29 cellular contexts compared by ENCODE assay signal in the genomic region with DNA sequence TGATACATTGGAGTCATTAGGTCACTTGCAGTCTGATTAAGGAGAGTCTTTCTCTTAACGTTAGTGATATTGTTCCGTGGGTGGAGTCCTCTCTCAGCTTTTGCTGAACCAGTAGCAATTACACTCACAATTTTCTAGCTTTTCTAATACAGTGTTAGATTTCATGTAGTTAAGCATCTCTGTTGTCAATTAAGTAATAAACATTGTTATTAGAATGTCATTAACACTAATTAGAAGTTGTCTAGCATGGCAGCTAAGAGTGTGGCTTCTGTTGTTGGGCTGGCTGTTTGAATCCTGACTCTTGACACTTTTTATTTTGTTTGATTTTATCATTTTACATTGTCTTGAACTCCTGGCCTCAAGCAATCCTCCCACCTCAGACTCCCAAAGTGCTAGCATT.
"Had no signal": no experiment of that assay in that cellular context is flagged by ENCODE, and none has a peak within 500 bp of the region (broad histone marks: within the 10 kb centered on the region; RNA-seq: fewer than 3 reads in every experiment).

No MANE protein-coding gene starts in this region.

- H3K4me3 Mint-ChIP-seq: dendritic cell treated with granulocyte-macrophage colony-stimulating factor and Interleukin-4, amounts not matched to agents 40 ng/mL and 50 ng/mL, for 4 days; effector memory CD8-positive, alpha-beta T cell; endodermal cell had no signal

- H3K27ac ChIP-seq: colonic mucosa, coronary artery, dorsolateral prefrontal cortex, epithelial cell of prostate, esophagus muscularis mucosa, esophagus squamous epithelium, foreskin keratinocyte, gastrocnemius medialis, gastroesophageal sphincter, heart left ventricle, heart right ventricle had no signal

- H3K9me3 ChIP-seq: colonic mucosa, esophagus muscularis mucosa, esophagus squamous epithelium, gastrocnemius medialis, gastroesophageal sphincter, heart left ventricle, heart right ventricle had no signal

- H3K27me3 ChIP-seq: colonic mucosa, foreskin keratinocyte had no signal

- DNase-seq: colonic mucosa; cortex of kidney; dermis blood vessel endothelial cell; dorsolateral prefrontal cortex; effector CD4-positive, alpha-beta T cell; effector CD8-positive, alpha-beta T cell; effector memory CD4-positive, alpha-beta T cell; effector memory CD8-positive, alpha-beta T cell; endodermal cell; erythroblast; esophagus squamous epithelium; foreskin fibroblast; foreskin keratinocyte; foreskin melanocyte; gastrocnemius medialis; glutamatergic neuron; head of caudate nucleus; heart left ventricle; heart right ventricle had no signal

- H3K9me3 Mint-ChIP-seq: dendritic cell treated with granulocyte-macrophage colony-stimulating factor and Interleukin-4, amounts not matched to agents 40 ng/mL and 50 ng/mL, for 4 days; effector memory CD8-positive, alpha-beta T cell; endodermal cell had no signal

- H3K27ac Mint-ChIP-seq: dendritic cell treated with granulocyte-macrophage colony-stimulating factor and Interleukin-4, amounts not matched to agents 40 ng/mL and 50 ng/mL, for 4 days; effector memory CD8-positive, alpha-beta T cell; endodermal cell had no signal

- ATAC-seq: effector memory CD8-positive, alpha-beta T cell; esophagus mucosa; foreskin keratinocyte; gastrocnemius medialis; gastroesophageal sphincter; heart left ventricle; heart right ventricle had no signal

- H3K4me1 ChIP-seq: colonic mucosa, esophagus muscularis mucosa, esophagus squamous epithelium, foreskin keratinocyte, gastrocnemius medialis, gastroesophageal sphincter, heart left ventricle, heart right ventricle had no signal

- H3K4me3 ChIP-seq: colonic mucosa, coronary artery, dorsolateral prefrontal cortex, esophagus muscularis mucosa, esophagus squamous epithelium, gastrocnemius medialis, gastroesophageal sphincter, heart left ventricle, heart right ventricle had no signal

- H3K36me3 ChIP-seq: colonic mucosa, esophagus muscularis mucosa, esophagus squamous epithelium, gastrocnemius medialis, gastroesophageal sphincter, heart left ventricle, heart right ventricle had no signal

- FAIRE-seq: colon, endometrium, endothelial cell of umbilical vein, frontal cortex had no signal

- H3K4me1 Mint-ChIP-seq: endodermal cell had no signal
